In the genomic region with DNA sequence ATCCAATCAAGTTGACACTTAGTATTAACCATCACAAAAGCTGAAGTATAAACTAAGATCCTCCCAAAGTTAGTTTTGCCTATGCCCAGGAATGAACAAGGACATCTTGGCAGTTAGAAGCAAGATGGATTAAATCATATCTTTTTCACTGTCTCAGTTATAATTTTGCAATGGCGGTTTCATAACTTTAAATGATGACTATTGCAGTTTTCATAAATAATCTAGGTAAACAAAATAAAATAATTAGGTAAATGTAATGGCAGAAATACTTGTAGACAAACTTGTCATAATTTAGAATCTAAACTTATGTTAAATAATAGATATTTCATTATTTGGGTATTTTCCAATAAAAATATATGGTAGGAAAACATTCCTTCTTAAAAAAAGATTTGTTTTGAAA, we compare ENCODE assay signal across 3 cellular contexts.
TF ChIP-seq lines count a peak whose summit lies in the region.

No MANE protein-coding gene starts in this region.

TF ChIP-seq in IMR-90, 13 proteins besides CTCF, POLR2A, EP300 and RAD21:
- peak; percentile 64 for TF ChIP-seq MAFK (IDR thresholded peaks at IDR 0.05; ENCODE audit: low read depth, low read length)

TF ChIP-seq in K562, 482 proteins besides CTCF, POLR2A, EP300 and RAD21:
- TF ChIP-seq C11orf30 (IDR thresholded peaks at IDR 0.05; ENCODE audit: low read depth) (peak; percentile 52; the same call in 1 of the 2 replicates), MAFG (tag; conservative IDR thresholded peaks at IDR 0.05) (peak; percentile 29; the same call in 1 of the 2 replicates), ZNF316 (IDR thresholded peaks at IDR 0.05) (peak; percentile 75)

TF ChIP-seq in HepG2, 621 proteins besides CTCF, POLR2A, EP300 and RAD21:
- TF ChIP-seq MAFF (IDR thresholded peaks at IDR 0.05; ENCODE audit: low read depth, low read length): peak; percentile 74
- peak; percentile 62 to 76; a peak in 3 of 4 replicates for TF ChIP-seq MAFK (conservative IDR thresholded peaks at IDR 0.05 in 1 of 2, IDR thresholded peaks at IDR 0.05 in 1 of 2; ENCODE audit: low read length in 2 of 2)
